Comparison of ENCODE assay signal across 8 cellular contexts in genomic region chr4:89316931-89317366, GRCh38. TPM values are rescaled to one million over a fixed set of nuclear protein-coding genes. Genes with fewer than 3 reads are reported as not detected.
DNase-seq lines count a peak whose midpoint lies in the region; ATAC-seq and TF ChIP-seq lines count a peak whose summit lies in the region.

No MANE protein-coding gene starts in this region.

- intact Hi-C loops in CD14-positive monocyte (cut with micrococcal nuclease) (no loop called here), testis (cut with DNase I; ENCODE audit: low total_unique reads) (no loop called here)

- DNase-seq in CD14-positive monocyte (ENCODE audit: low spot score) (peak; percentile 60), HFFc6 (peak; percentile 23), T-cell (peak in 3 of 34 experiments; percentile 9 to 34 (median 15)), glomerular visceral epithelial cell (ENCODE audit: extremely low spot score) (peak; percentile 16), H9 (no peak), COLO829 (ENCODE audit: low spot score) (no peak), testis (no peak)

- POLR2A ChIA-PET in T-cell (lab: Charles Lee): interaction anchor here (0.6 to 1.1 kb wide), 4 partner anchors 9 to 27 kb away, joined by 3 to 4 read pairs (median 4); no protein-coding TSS in a partner anchor

- no peaks in the 10 kb centered on the region for H3K79me1 ChIP-seq in H9 (ENCODE audit: insufficient read depth, low read depth, low read length, poor library complexity, severe bottlenecking)

- H3K9me3 ChIP-seq in H9 (ENCODE audit: control insufficient read depth, low read depth, low read length) (no peaks in the 10 kb centered on the region), testis (no peaks in the 10 kb centered on the region)

- no peak overlapping the region for H4K91ac ChIP-seq in H9 (ENCODE audit: insufficient read length, low read depth, low read length)

- no peak for TF ChIP-seq CTCF in CD14-positive monocyte (IDR thresholded peaks at IDR 0.05)
- TF ChIP-seq CTCF in HFFc6 (IDR thresholded peaks at IDR 0.05): no peak
- TF ChIP-seq CTCF in H9 (conservative IDR thresholded peaks at IDR 0.05): no peak
- no peak for TF ChIP-seq CTCF in testis (IDR thresholded peaks at IDR 0.05)

- no peak overlapping the region for H3T11ph ChIP-seq in H9 (ENCODE audit: low read length)

- H4K20me1 ChIP-seq in H9 (ENCODE audit: control insufficient read depth, insufficient read depth, insufficient read length): no peaks in the 10 kb centered on the region

- no peak overlapping the region for H3K4me3 ChIP-seq in testis

- no peak overlapping the region for H2AFZ ChIP-seq in H9 (ENCODE audit: low read length)

- no peak for TF ChIP-seq POLR2A in testis (IDR thresholded peaks at IDR 0.05)

- H3K27ac Mint-ChIP-seq in CD14-positive monocyte (peak overlapping the region; percentile 90 to 96 (median 95)), HFFc6 (peak overlapping the region; percentile 53), T-cell (peak overlapping the region; percentile 93 to 98), H9 (no peak overlapping the region; a peak in 1 of 7 replicates)

- H3K27me3 ChIP-seq in H9 (ENCODE audit: insufficient read depth, low read length) (no peaks in the 10 kb centered on the region), testis (no peaks in the 10 kb centered on the region)

- H3K18ac ChIP-seq in H9 (ENCODE audit: insufficient read length, low read depth, low read length): no peak overlapping the region

- H3K27me3 Mint-ChIP-seq in CD14-positive monocyte (ENCODE audit: low read depth in 3 of 3): no peaks in the 10 kb centered on the region
- H3K27me3 Mint-ChIP-seq in HFFc6 (ENCODE audit: insufficient read depth): no peaks in the 10 kb centered on the region
- H3K27me3 Mint-ChIP-seq in T-cell: no peaks in the 10 kb centered on the region
- no peaks in the 10 kb centered on the region; the same call in 1 of the 2 replicates for H3K27me3 Mint-ChIP-seq in H9 (ENCODE audit: low read depth)

- no peak overlapping the region for H2BK15ac ChIP-seq in H9 (ENCODE audit: low read depth, low read length)

- H3K9ac ChIP-seq in H9 (ENCODE audit: extremely low read depth, insufficient read length, low read length): no peak overlapping the region

- H3K4me1 Mint-ChIP-seq in CD14-positive monocyte (peaks cover 43% of the 10 kb centered on the region), HFFc6 (ENCODE audit: low read depth) (peaks cover 47% of the 10 kb centered on the region), T-cell (peaks cover 33 to 38% (median 37%) of the 10 kb centered on the region in 3 donors), H9 (no peaks in the 10 kb centered on the region)

- peaks cover 0 to 2% of the 10 kb centered on the region in 2 donors for H3K36me3 Mint-ChIP-seq in CD14-positive monocyte
- no peaks in the 10 kb centered on the region for H3K36me3 Mint-ChIP-seq in HFFc6 (ENCODE audit: low read depth)
- H3K36me3 Mint-ChIP-seq in T-cell: no peaks in the 10 kb centered on the region
- H3K36me3 Mint-ChIP-seq in H9 (ENCODE audit: insufficient read depth in 1 of 3, low read depth in 3 of 3): no peaks in the 10 kb centered on the region

- no peak overlapping the region for H3K4me2 ChIP-seq in H9 (ENCODE audit: insufficient read depth, insufficient read length, low read length)

- H3K23me2 ChIP-seq in H9 (ENCODE audit: insufficient read length, low read depth, low read length, poor library complexity, severe bottlenecking): no peaks in the 10 kb centered on the region

- no peak overlapping the region for H4K5ac ChIP-seq in H9 (ENCODE audit: insufficient read length, low read depth, low read length)

- H3K4me3 Mint-ChIP-seq in CD14-positive monocyte: peak overlapping the region; percentile 13 to 74
- H3K4me3 Mint-ChIP-seq in HFFc6: peak overlapping the region; percentile 2; the same call in 1 of the 2 replicates
- peak overlapping the region; percentile 5 to 56 (median 14) for H3K4me3 Mint-ChIP-seq in T-cell
- no peak overlapping the region for H3K4me3 Mint-ChIP-seq in H9

- CTCF ChIA-PET in T-cell (lab: Charles Lee): interaction anchor here in 1 of 2 donors (0.6 to 1.9 kb wide), 7 partner anchors 9 to 62 kb away, joined by 3 to 7 read pairs (median 3); partner anchors contain the start of gene GPRIN3

- H2AK5ac ChIP-seq in H9 (ENCODE audit: insufficient read length, low read length): no peak overlapping the region

- H3K4ac ChIP-seq in H9 (ENCODE audit: low read depth, low read length): no peak overlapping the region

- WGBS in H9 (ENCODE audit: extremely low coverage, insufficient read length, low lambda C conversion rate): no CpG with 5 or more reads among the region's 3 CpGs
- 77% methylated on average over 3 of the region's 3 CpGs for WGBS in testis, 2 donors

- no peak overlapping the region for H3K27ac ChIP-seq in H9 (ENCODE audit: insufficient read length, low read depth, low read length)
- H3K27ac ChIP-seq in testis: no peak overlapping the region

- H4K8ac ChIP-seq in H9 (replicated peaks; ENCODE audit: insufficient read length, low read depth, low read length): no peak overlapping the region

- H3K14ac ChIP-seq in H9 (ENCODE audit: insufficient read depth, low read length): no peak overlapping the region

- no peak overlapping the region for H2BK12ac ChIP-seq in H9 (ENCODE audit: insufficient read length, low read depth, low read length)

- H3K56ac ChIP-seq in H9 (ENCODE audit: insufficient read length, low read depth, low read length): no peak overlapping the region

- H3K36me3 ChIP-seq in testis (ENCODE audit: low read depth, missing control alignments): no peaks in the 10 kb centered on the region

- H2BK120ac ChIP-seq in H9 (ENCODE audit: low read depth, low read length, poor library complexity, severe bottlenecking): no peak overlapping the region

- H3K23ac ChIP-seq in H9 (ENCODE audit: insufficient read length, low read depth, low read length): no peak overlapping the region

- H3K4me1 ChIP-seq in H9 (ENCODE audit: insufficient read depth, low read length) (peaks cover 2% of the 10 kb centered on the region; the same call in 1 of the 2 replicates), testis (no peaks in the 10 kb centered on the region)

- no peak overlapping the region for H2BK20ac ChIP-seq in H9 (ENCODE audit: low read depth, low read length, poor library complexity, severe bottlenecking)

- ATAC-seq in T-cell (replicated peaks in 1 of 4) (peak; percentile 86 to 91 (median 89)), HG03135 (IDR thresholded peaks at IDR 0.05; ENCODE audit: unreplicated experiment) (no peak)

- no peak overlapping the region for H2BK5ac ChIP-seq in H9 (ENCODE audit: insufficient read length, low read length)

- no peaks in the 10 kb centered on the region for H3K9me3 Mint-ChIP-seq in CD14-positive monocyte
- no peaks in the 10 kb centered on the region for H3K9me3 Mint-ChIP-seq in HFFc6
- no peaks in the 10 kb centered on the region for H3K9me3 Mint-ChIP-seq in T-cell
- H3K9me3 Mint-ChIP-seq in H9: no peaks in the 10 kb centered on the region

- H3K79me2 ChIP-seq in H9 (ENCODE audit: insufficient read depth, low read length): no peaks in the 10 kb centered on the region

RNA-seq across cellular contexts. Expression of gene GPRIN3, which starts 9.3 kb away (rescaled TPM):
- polyA plus RNA-seq in CD14-positive monocyte (1 to 10 TPM; 1.1 to 3.3 TPM), testis (ENCODE audit: insufficient read depth, low read depth, low replicate concordance) (0.58 TPM)
- total RNA-seq in HFFc6 (2021; fragmentation: NEBNext Ultra II Directional; extraction: Animal tissue kit (Norgen Biotek cat#: 25700)): under 1 TPM; under 0.01 to 0.28 (median 0.04) TPM
- total RNA-seq in T-cell (10 to 100 TPM; 17.4 to 56.1 (median 23.0) TPM), H9 (2021) (0.48 and 0.53 TPM in 2 replicates), testis (1 to 10 TPM; 2.2 to 2.5 TPM)

Comparison
In these comparisons a context has a peak if more than half of its experiments do, and no peak if none do; other contexts are left out.
1. DNase-seq: peak in CD14-positive monocyte (single experiment), HFFc6 (single experiment) and glomerular visceral epithelial cell (single experiment); none in H9 (single experiment), COLO829 (single experiment) and testis (single experiment).
2. H3K27ac Mint-ChIP-seq: peak in CD14-positive monocyte (7 of 7), HFFc6 (single experiment) and T-cell (2 of 2); none in H9 (0 of 3).
3. H3K4me3 Mint-ChIP-seq: peak in CD14-positive monocyte (2 of 2), HFFc6 (single experiment) and T-cell (3 of 3); none in H9 (0 of 2).
4. RNA of gene GPRIN3, which starts 9.3 kb away (total RNA-seq): 17.4 to 56.1 TPM in T-cell; 2.2 to 2.5 TPM in testis, 0.48 to 0.53 TPM in H9 and under 0.01 to 0.28 TPM in HFFc6; every median in the first group is over 4 times any median in the second.